In genomic region chr17:28950752-28951427, GRCh38 we compare ENCODE assay signal across 8 cellular contexts. TPM values are rescaled to one million over a fixed set of nuclear protein-coding genes. Genes with fewer than 3 reads are reported as not detected.
DNase-seq lines count a peak whose midpoint lies in the region; ATAC-seq and TF ChIP-seq lines count a peak whose summit lies in the region.

No MANE protein-coding gene starts in this region.

- H3K27ac ChIP-seq in mesodermal cell (ENCODE audit: low read depth, low read length, severe bottlenecking) = peak overlapping the region; percentile 76

- DNase-seq in BE2C = no peak
- DNase-seq in islet precursor cell = no peak
- no peak for DNase-seq in hippocampal formation (lab: John Stamatoyannopoulos, UW)

- 0 to 1% methylated on average over 7 to 16 of the region's 51 CpGs for WGBS in mesodermal cell (ENCODE audit: insufficient coverage in 2 of 2), 2 experiments

- peak overlapping the region; percentile 96 to 99 (median 98) for H3K4me3 Mint-ChIP-seq in brain

- no peaks in the 10 kb centered on the region for H3K9me3 Mint-ChIP-seq in brain

- H3K4me1 Mint-ChIP-seq in brain = peaks cover 32% of the 10 kb centered on the region

- H3K27ac Mint-ChIP-seq in brain = peak overlapping the region; percentile 94 to 99 (median 98)

- H3K4me3 ChIP-seq in BE2C (ENCODE audit: low read depth, low read length) = peak overlapping the region; percentile 81
- H3K4me3 ChIP-seq in mesodermal cell (ENCODE audit: extremely low read depth, insufficient read depth, low read length, poor library complexity, severe bottlenecking) = peak overlapping the region; percentile 84

- peaks cover 17% of the 10 kb centered on the region for H3K36me3 Mint-ChIP-seq in brain

- no peak for TF ChIP-seq CTCF in BE2C (IDR thresholded peaks at IDR 0.05; ENCODE audit: low read depth, low read length)
- no peak for TF ChIP-seq CTCF in brain (conservative IDR thresholded peaks at IDR 0.05)

- H3K27me3 ChIP-seq in BE2C = no peaks in the 10 kb centered on the region

- no peaks in the 10 kb centered on the region for H3K36me3 ChIP-seq in BE2C
- H3K36me3 ChIP-seq in mesodermal cell (ENCODE audit: control insufficient read depth, insufficient read depth, low read length) = peaks cover 27% of the 10 kb centered on the region

- H3K27me3 Mint-ChIP-seq in brain = peaks cover 15% of the 10 kb centered on the region

- ATAC-seq in HG03064 (IDR thresholded peaks at IDR 0.05; ENCODE audit: low read depth, unreplicated experiment) = peak; percentile 5
- no peak for ATAC-seq in GM21423 (IDR thresholded peaks at IDR 0.05; ENCODE audit: unreplicated experiment)
- no peak for ATAC-seq in HG03469 (IDR thresholded peaks at IDR 0.05; ENCODE audit: unreplicated experiment)

- H3K9me3 ChIP-seq in BE2C (no peaks in the 10 kb centered on the region), mesodermal cell (ENCODE audit: control insufficient read depth, low read length) (no peaks in the 10 kb centered on the region)

- H3K4me1 ChIP-seq in BE2C (peaks cover 5% of the 10 kb centered on the region), mesodermal cell (ENCODE audit: control insufficient read depth, insufficient read depth, low read length, poor library complexity, severe bottlenecking) (peaks cover 14% of the 10 kb centered on the region)

RNA-seq across cellular contexts. Expression of gene PHF12, which starts 0.4 kb away (rescaled TPM):
- 43.0 TPM for polyA plus RNA-seq in BE2C (2012; ENCODE audit: insufficient read depth, insufficient read length, low read depth)
- polyA plus RNA-seq in brain (ENCODE audit: insufficient read depth, low read depth, low replicate concordance) = 43.1 TPM
- 30.1 TPM for polyA plus RNA-seq in mesodermal cell (2013, experiment 1 of 2)
- polyA plus RNA-seq in mesodermal cell (2013, experiment 2 of 2) = 31.0 TPM

RNA-seq across cellular contexts. Expression of gene DHRS13, which starts 48.0 kb away (rescaled TPM):
- 14.8 TPM for polyA plus RNA-seq in BE2C (2012; ENCODE audit: insufficient read depth, insufficient read length, low read depth)
- polyA plus RNA-seq in brain (ENCODE audit: insufficient read depth, low read depth, low replicate concordance) = 34.5 TPM
- 11.0 TPM for polyA plus RNA-seq in mesodermal cell (2013, experiment 1 of 2)
- polyA plus RNA-seq in mesodermal cell (2013, experiment 2 of 2) = 8.4 TPM

RNA-seq across cellular contexts. Expression of gene FLOT2, which starts 53.4 kb away (rescaled TPM):
- 53.5 TPM for polyA plus RNA-seq in BE2C (2012; ENCODE audit: insufficient read depth, insufficient read length, low read depth)
- 183 TPM for polyA plus RNA-seq in brain (ENCODE audit: insufficient read depth, low read depth, low replicate concordance)
- polyA plus RNA-seq in mesodermal cell (2013, experiment 1 of 2) = 113 TPM
- polyA plus RNA-seq in mesodermal cell (2013, experiment 2 of 2) = 99.1 TPM

RNA-seq across cellular contexts. Expression of gene SEZ6, which starts 54.9 kb away (rescaled TPM):
- 74.4 TPM for polyA plus RNA-seq in BE2C (2012; ENCODE audit: insufficient read depth, insufficient read length, low read depth)
- polyA plus RNA-seq in brain (ENCODE audit: insufficient read depth, low read depth, low replicate concordance) = 64.1 TPM
- polyA plus RNA-seq in mesodermal cell (2013, experiment 1 of 2) = 0.81 TPM
- polyA plus RNA-seq in mesodermal cell (2013, experiment 2 of 2) = 0.35 TPM
